ENCODE assay signal across 8 cellular contexts in genomic region chr5:176660860-176661641, GRCh38.
DNase-seq lines count a peak whose midpoint lies in the region; ATAC-seq lines count a peak whose summit lies in the region.

No MANE protein-coding gene starts in this region.

- H3K27ac ChIP-seq in caudate nucleus (ENCODE audit: low read depth, low read length): no peak overlapping the region

- DNase-seq in DMS79 treated with DMSO at 0.1 percent for 48 hours (lab: John Stamatoyannopoulos, UW): peak; percentile 22
- no peak for DNase-seq in DMS79 (lab: John Stamatoyannopoulos, UW)
- peak; percentile 64 for DNase-seq in NCI-H2196 treated with DMSO at 0.1 percent for 48 hours (lab: John Stamatoyannopoulos, UW; ENCODE audit: unreplicated experiment)
- peak; percentile 84 for DNase-seq in activated CD4-positive, CD25-positive, alpha-beta regulatory T cell treated with anti-CD3 and anti-CD28 coated beads, Interleukin-2, amount 50 U/mL, for 72 hours
- peak in 55 of 61 donors; percentile 19 to 78 (median 48) for DNase-seq in caudate nucleus (lab: John Stamatoyannopoulos, UW)
- DNase-seq in kidney tubule cell (ENCODE audit: low spot score): peak; percentile 75
- peak; percentile 84 for DNase-seq in stimulated activated CD4-positive, alpha-beta T cell treated with anti-CD3 and anti-CD28 coated beads, Interleukin-4, amount 100 ng/mL, for 1 hour

- peak; percentile 56 for ATAC-seq in HG02870 (IDR thresholded peaks at IDR 0.05; ENCODE audit: unreplicated experiment)
